In genomic region chr11:88231894-88232482, GRCh38 we compare ENCODE assay signal across 8 cellular contexts. TPM values are rescaled to one million over a fixed set of nuclear protein-coding genes. Genes with fewer than 3 reads are reported as not detected.
A peak's percentile ranks its signal among the peaks of the same experiment; 100 is the strongest.
DNase-seq lines count a peak whose midpoint lies in the region; ATAC-seq and TF ChIP-seq lines count a peak whose summit lies in the region.

No MANE protein-coding gene starts in this region.

- TF ChIP-seq CTCF in GM06990 (IDR thresholded peaks at IDR 0.05; ENCODE audit: insufficient read depth, low read length, poor library complexity, severe bottlenecking) (peak; percentile 52), LNCaP clone FGC (IDR thresholded peaks at IDR 0.05; ENCODE audit: control insufficient read depth, extremely low read depth, insufficient read depth) (peak; percentile 59)

- DNase-seq in ACHN (peak; percentile 38), GM06990 (ENCODE audit: extremely low read depth, insufficient read length) (no peak), H7 (peak; percentile 45), LNCaP clone FGC (ENCODE audit: low read depth) (peak; percentile 4), iPS DF 19.7 (ENCODE audit: low read depth, low spot score) (peak; percentile 9), stromal cell of bone marrow (ENCODE audit: low read depth) (peak; percentile 18), mesenteric fat pad (ENCODE audit: low spot score) (no peak)
- DNase-seq in activated T-cell treated with anti-CD3 and anti-CD28 coated beads, Interleukin-2, amount 50 U/mL, for 72 hours, result peak; percentile 11 to 24

- H3K4me3 Mint-ChIP-seq in activated T-cell treated with anti-CD3 and anti-CD28 coated beads, Interleukin-2, amount 50 U/mL, for 72 hours, result no peak overlapping the region

- peaks cover 19 to 23% of the 10 kb centered on the region in 2 donors for H3K36me3 Mint-ChIP-seq in activated T-cell treated with anti-CD3 and anti-CD28 coated beads, Interleukin-2, amount 50 U/mL, for 72 hours (ENCODE audit: insufficient read depth in 2 of 2)

- in situ Hi-C loops in ACHN (cut with HindIII; ENCODE audit: low pct_ligation_motif_present, low pct_unique_long_range_greater_than_20kb, low sequenced_read_pairs), result no loop called here

- H3K27me3 Mint-ChIP-seq in activated T-cell treated with anti-CD3 and anti-CD28 coated beads, Interleukin-2, amount 50 U/mL, for 72 hours (ENCODE audit: low read depth), result no peaks in the 10 kb centered on the region

- no peaks in the 10 kb centered on the region for H3K4me1 Mint-ChIP-seq in activated T-cell treated with anti-CD3 and anti-CD28 coated beads, Interleukin-2, amount 50 U/mL, for 72 hours (ENCODE audit: low read depth)

- H3K36me3 ChIP-seq in GM06990 (ENCODE audit: control insufficient read depth, insufficient read depth, low read length) (no peaks in the 10 kb centered on the region), H7 (replicated peaks; ENCODE audit: control insufficient read depth, insufficient read depth, low read length) (no peaks in the 10 kb centered on the region)

- H3K4me3 ChIP-seq in GM06990 (replicated peaks; ENCODE audit: low read depth, low read length) (no peak overlapping the region), H7 (ENCODE audit: insufficient read depth, low read depth, low read length) (no peak overlapping the region), LNCaP clone FGC (ENCODE audit: low read depth, low read length) (no peak overlapping the region)

- H3K27ac Mint-ChIP-seq in activated T-cell treated with anti-CD3 and anti-CD28 coated beads, Interleukin-2, amount 50 U/mL, for 72 hours, result no peak overlapping the region

- H3K27me3 ChIP-seq in GM06990 (replicated peaks; ENCODE audit: control insufficient read depth, insufficient read depth, low read length) (no peaks in the 10 kb centered on the region), H7 (ENCODE audit: control insufficient read depth, insufficient read depth, low read length) (no peaks in the 10 kb centered on the region)

- H3K9me3 Mint-ChIP-seq in activated T-cell treated with anti-CD3 and anti-CD28 coated beads, Interleukin-2, amount 50 U/mL, for 72 hours, result peaks cover 16 to 23% of the 10 kb centered on the region in 2 donors

- peak; percentile 52 to 54 for ATAC-seq in activated T-cell treated with anti-CD3 and anti-CD28 coated beads, Interleukin-2, amount 50 U/mL, for 72 hours (replicated peaks in 1 of 2)

RNA-seq across cellular contexts. Expression of gene RAB38, which starts 56.7 kb away (rescaled TPM):
- total RNA-seq in H7 (2014; rRNA removed; shearing (Covaris generic)), result 17.0 and 20.4 TPM in 2 replicates
- 10 to 100 TPM in 1 of 2 donors, 1 to 10 TPM in 1; 6.3 to 13.8 TPM for total RNA-seq in activated T-cell treated with anti-CD3 and anti-CD28 coated beads, Interleukin-2, amount 50 U/mL, for 72 hours
- total RNA-seq in mesenteric fat pad, result 3.5 TPM

Comparison
In these comparisons a context has a peak if more than half of its experiments do, and no peak if none do; other contexts are left out.
1. DNase-seq: peak in ACHN (single experiment), H7 (single experiment), LNCaP clone FGC (single experiment), activated T-cell treated with anti-CD3 and anti-CD28 coated beads, Interleukin-2, amount 50 U/mL, for 72 hours (2 of 2), iPS DF 19.7 (single experiment) and stromal cell of bone marrow (single experiment); none in GM06990 (single experiment) and mesenteric fat pad (single experiment).